Comparison of ENCODE assay signal across 8 cellular contexts in the genomic region with DNA sequence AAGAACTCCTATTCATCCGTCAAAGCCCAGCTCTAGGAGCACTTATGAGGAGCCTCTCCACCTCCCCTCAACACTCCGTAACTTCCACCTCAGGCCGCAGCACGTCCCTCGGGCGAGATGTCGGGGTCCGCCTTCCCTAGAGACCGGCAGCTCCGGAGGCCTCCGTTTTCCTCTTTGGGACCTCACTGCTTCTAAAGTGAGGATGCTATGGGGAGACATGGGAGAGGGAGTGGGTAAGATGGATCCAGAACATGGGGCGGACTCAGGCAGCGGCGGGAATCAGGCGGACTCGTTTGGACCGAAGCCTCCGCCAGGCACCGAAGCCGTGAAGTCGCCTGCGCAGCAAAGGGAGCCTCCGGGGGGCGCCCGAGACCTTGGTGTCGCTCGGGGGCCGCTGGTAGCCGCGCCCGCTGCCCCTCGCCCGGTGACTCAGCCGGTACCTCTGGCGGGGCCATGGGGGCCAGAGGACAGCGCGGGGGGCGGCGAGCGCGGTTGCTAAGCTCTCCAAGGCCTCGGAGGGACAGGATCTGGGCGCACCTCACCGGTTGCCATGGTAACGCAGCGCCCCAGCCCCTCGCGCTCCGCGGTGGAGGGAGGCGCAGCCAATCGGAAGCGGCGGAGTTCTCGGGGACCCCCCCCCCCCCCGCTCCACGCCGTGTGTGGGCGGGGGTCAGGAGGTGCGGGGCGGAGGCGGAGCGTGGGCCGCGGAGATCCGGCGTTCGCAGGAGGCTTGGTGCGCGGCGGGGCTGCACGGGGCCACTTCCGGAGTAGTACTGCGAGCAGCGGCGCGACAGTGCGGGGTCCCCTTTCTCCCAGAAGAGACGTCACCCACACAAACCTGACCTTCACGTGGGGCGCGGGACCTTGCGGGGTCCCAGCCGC. TPM values are rescaled to one million over a fixed set of nuclear protein-coding genes. Genes with fewer than 3 reads are reported as not detected.
DNase-seq lines count a peak whose midpoint lies in the region; ATAC-seq and TF ChIP-seq lines count a peak whose summit lies in the region.

No MANE protein-coding gene starts in this region.

- no peaks in the 10 kb centered on the region for H3K9me3 ChIP-seq in ascending aorta
- no peaks in the 10 kb centered on the region for H3K9me3 ChIP-seq in iPS DF 6.9 (ENCODE audit: control insufficient read depth, insufficient read depth, low read length)
- no peaks in the 10 kb centered on the region for H3K9me3 ChIP-seq in skeletal muscle tissue (ENCODE audit: control insufficient read depth in 3 of 3, low read length in 3 of 3)

- no peak for ATAC-seq in GM21619 (IDR thresholded peaks at IDR 0.05; ENCODE audit: unreplicated experiment)
- no peak for ATAC-seq in HG02840 (IDR thresholded peaks at IDR 0.05; ENCODE audit: low FRiP score, unreplicated experiment)

- peaks cover 37 to 39% of the 10 kb centered on the region in 2 donors for H3K4me1 ChIP-seq in ascending aorta
- peaks cover 14% of the 10 kb centered on the region for H3K4me1 ChIP-seq in iPS DF 6.9 (ENCODE audit: control insufficient read depth, insufficient read depth, low read length)
- H3K4me1 ChIP-seq in skeletal muscle tissue (ENCODE audit: control insufficient read depth in 3 of 3, insufficient read depth in 3 of 3, low read length in 3 of 3), result peaks cover 21 to 25% (median 22%) of the 10 kb centered on the region in 3 donors

- intact Hi-C loops in ascending aorta (cut with DNase I), result loop anchor here (2.0 to 10.0 kb wide), 2 partner anchors 229 to 341 kb away; no protein-coding TSS in a partner anchor

- peak overlapping the region; percentile 24 to 49 for H3K27ac ChIP-seq in ascending aorta
- H3K27ac ChIP-seq in iPS DF 6.9 (ENCODE audit: low read length), result no peak overlapping the region
- peak overlapping the region; percentile 81 for H3K27ac ChIP-seq in skeletal muscle tissue (ENCODE audit: low read depth, low read length)

- H3K36me3 ChIP-seq in ascending aorta (peaks cover 4 to 5% of the 10 kb centered on the region in 2 donors), iPS DF 6.9 (ENCODE audit: control insufficient read depth, insufficient read depth, low read length) (no peaks in the 10 kb centered on the region; the same call in 1 of the 2 replicates), skeletal muscle tissue (ENCODE audit: control insufficient read depth in 3 of 3, insufficient read depth in 3 of 3, low read length in 3 of 3) (peaks cover 0 to 4% (median 3%) of the 10 kb centered on the region in 3 donors)

- H3K9ac ChIP-seq in skeletal muscle tissue (ENCODE audit: low read depth in 1 of 3, low read length in 3 of 3), result peak overlapping the region in 1 of 3 donors; percentile 60

- H3K4me3 ChIP-seq in ascending aorta (peak overlapping the region; percentile 57 to 77), iPS DF 6.9 (ENCODE audit: low read length) (peak overlapping the region; percentile 36; the same call in 1 of the 2 replicates), skeletal muscle tissue (ENCODE audit: low read length in 3 of 3) (peak overlapping the region; percentile 46 to 56 (median 54))

- no CpG with 5 or more reads among the region's 84 CpGs for WGBS in iPS DF 6.9 (ENCODE audit: insufficient coverage, insufficient read length)

- H3K27me3 ChIP-seq in ascending aorta (no peaks in the 10 kb centered on the region), iPS DF 6.9 (ENCODE audit: control insufficient read depth, insufficient read depth, low read length) (peaks cover 69% of the 10 kb centered on the region), skeletal muscle tissue (ENCODE audit: control insufficient read depth in 3 of 3, insufficient read depth in 3 of 3, low read length in 3 of 3) (peaks cover 0 to 32% (median 11%) of the 10 kb centered on the region in 3 donors)

- peak; percentile 50 to 53 (median 51) for TF ChIP-seq CTCF in ascending aorta (IDR thresholded peaks at IDR 0.05)

- in situ Hi-C loops in KBM-7 (cut with MboI; ENCODE audit: low pct_unique_long_range_greater_than_20kb, low sequenced_read_pairs), result loop anchor here (25.0 kb wide), 1 partner anchor 184 kb away; no protein-coding TSS in a partner anchor

- DNase-seq in COLO668 (lab: John Stamatoyannopoulos, UW; ENCODE audit: unreplicated experiment) (peak; percentile 58), KBM-7 (peak; percentile 72), T-helper 2 cell (peak; percentile 51 to 76 (median 67)), ascending aorta (ENCODE audit: low spot score in 2 of 2) (peak in 1 of 2 donors; percentile 86), iPS DF 6.9 (ENCODE audit: low read depth, low spot score) (no peak)

RNA-seq across cellular contexts. Expression of gene HIC1, which starts 1.3 kb away (rescaled TPM):
- total RNA-seq in ascending aorta, result 131 TPM
- total RNA-seq in skeletal muscle tissue, result 23.5 TPM

RNA-seq across cellular contexts. Expression of gene OVCA2, which starts 11.8 kb away (rescaled TPM):
- total RNA-seq in ascending aorta (71.3 TPM), skeletal muscle tissue (24.0 TPM)

RNA-seq across cellular contexts. Expression of gene DPH1, which starts 23.7 kb away (rescaled TPM):
- total RNA-seq in ascending aorta (125 TPM), skeletal muscle tissue (14.1 TPM)

RNA-seq across cellular contexts. Expression of gene RTN4RL1, which starts 28.5 kb away (rescaled TPM):
- 11.5 TPM for total RNA-seq in ascending aorta
- total RNA-seq in skeletal muscle tissue, result 1.0 TPM
